10 cellular contexts compared by ENCODE assay signal in genomic region chr5:39270172-39270848, GRCh38. TPM values are rescaled to one million over a fixed set of nuclear protein-coding genes. Genes with fewer than 3 reads are reported as not detected.
A peak's percentile ranks its signal among the peaks of the same experiment; 100 is the strongest.
DNase-seq lines count a peak whose midpoint lies in the region; ATAC-seq and TF ChIP-seq lines count a peak whose summit lies in the region.
"Had no signal": no experiment of that assay in that cellular context is flagged by ENCODE, and none has a peak within 500 bp of the region (broad histone marks: within the 10 kb centered on the region; RNA-seq: fewer than 3 reads in every experiment).

No MANE protein-coding gene starts in this region.

- intact Hi-C loops in esophagus squamous epithelium (cut with DNase I), result no loop called here

- TF ChIP-seq POLR2A in Peyer's patch (IDR thresholded peaks at IDR 0.05), result no peak
- TF ChIP-seq POLR2A in esophagus squamous epithelium (IDR thresholded peaks at IDR 0.05), result no peak

- H3K27me3 ChIP-seq in Peyer's patch, result no peaks in the 10 kb centered on the region
- H3K27me3 ChIP-seq in esophagus squamous epithelium, result no peaks in the 10 kb centered on the region
- H3K27me3 ChIP-seq: pancreas had no signal

- no peaks in the 10 kb centered on the region for H3K4me1 ChIP-seq in Peyer's patch
- H3K4me1 ChIP-seq in esophagus squamous epithelium, result peaks cover 5 to 12% (median 6%) of the 10 kb centered on the region in 3 donors

- WGBS in esophagus squamous epithelium, 2 donors, result 67 to 69% methylated on average over 3 of the region's 3 CpGs

- peak; percentile 92 for ATAC-seq in GM18498 (IDR thresholded peaks at IDR 0.05; ENCODE audit: unreplicated experiment)
- peak; percentile 74 for ATAC-seq in GM21619 (IDR thresholded peaks at IDR 0.05; ENCODE audit: unreplicated experiment)
- peak; percentile 21 for ATAC-seq in left lobe of liver
- ATAC-seq: SK-N-SH treated with all-trans-retinoic acid at 6 μM for 48 hours had no signal

- no peaks in the 10 kb centered on the region for H3K36me3 ChIP-seq in Peyer's patch
- H3K36me3 ChIP-seq in esophagus squamous epithelium, result no peaks in the 10 kb centered on the region
- H3K36me3 ChIP-seq: pancreas had no signal

- TF ChIP-seq CTCF in Peyer's patch (IDR thresholded peaks at IDR 0.05) (no peak), esophagus squamous epithelium (IDR thresholded peaks at IDR 0.05) (no peak)

- H3K27ac ChIP-seq in Peyer's patch (peak overlapping the region in 2 of 4 donors; percentile 28 to 46), esophagus squamous epithelium (peak overlapping the region in 1 of 4 donors; percentile 54)
- H3K27ac ChIP-seq: pancreas had no signal

- H3K9me3 ChIP-seq in Peyer's patch (no peaks in the 10 kb centered on the region), esophagus squamous epithelium (no peaks in the 10 kb centered on the region)
- H3K9me3 ChIP-seq: pancreas had no signal

- DNase-seq in Kasumi-1 (lab: John Stamatoyannopoulos, UW) (peak; percentile 80 to 81), left lobe of liver (ENCODE audit: low spot score) (no peak), Peyer's patch (no peak), kidney glomerular epithelial cell (lab: John Stamatoyannopoulos, UW) (no peak), NCI-H187 (lab: John Stamatoyannopoulos, UW) (no peak), esophagus squamous epithelium (lab: John Stamatoyannopoulos, UW) (no peak)
- DNase-seq: pancreas had no signal

- H3K4me3 ChIP-seq in Peyer's patch (no peak overlapping the region), esophagus squamous epithelium (no peak overlapping the region)
- H3K4me3 ChIP-seq: pancreas had no signal

RNA-seq across cellular contexts. Expression of gene FYB1, which starts 50.9 kb away (rescaled TPM):
- 4.4 TPM for total RNA-seq in left lobe of liver
- 100 to 1,000 TPM in 1 of 4 donors, 10 to 100 TPM in 3; 12.1 to 184 (median 17.6) TPM for total RNA-seq in Peyer's patch
- 10 to 100 TPM in 3 of 4 donors, 1 to 10 TPM in 1; 2.8 to 14.1 (median 11.9) TPM for total RNA-seq in esophagus squamous epithelium

Comparison
In these comparisons a context has a peak if more than half of its experiments do, and no peak if none do; other contexts are left out.
1. ATAC-seq: peak in every context shown above with its lines; median percentile 92 in GM18498; 74 in GM21619; 21 in left lobe of liver.
2. DNase-seq: peak in Kasumi-1 (2 of 2); none in left lobe of liver (single experiment), Peyer's patch (0 of 3), kidney glomerular epithelial cell (single experiment), NCI-H187 (0 of 2) and esophagus squamous epithelium (single experiment).